In genomic region chr17:5703736-5704135, GRCh38 we compare ENCODE assay signal across 25 cellular contexts.
"Had no signal": no experiment of that assay in that cellular context is flagged by ENCODE, and none has a peak within 500 bp of the region (broad histone marks: within the 10 kb centered on the region; RNA-seq: fewer than 3 reads in every experiment).

No MANE protein-coding gene starts in this region.

- H3K4me3 Mint-ChIP-seq: activated CD8-positive, alpha-beta T cell treated with anti-CD3 and anti-CD28 coated beads, Interleukin-2, amount 10 ng/mL, durations not matched to agents 7 days and 5 days; activated naive CD4-positive, alpha-beta T cell treated with anti-CD3 and anti-CD28 coated beads, Interleukin-2, amount 50 U/mL, for 24 hours; T-helper 1 cell treated with Interleukin-12 subunit alpha and Interleukin-12 subunit beta and Interleukin-4 antibody, amounts not matched to agents 30 μg/mL and 1 μg/mL, for 36 hours; WTC11 had no signal

- H3K36me3 ChIP-seq: breast epithelium, Peyer's patch, SJSA1 had no signal

- H3K4me1 Mint-ChIP-seq: activated naive CD4-positive, alpha-beta T cell treated with anti-CD3 and anti-CD28 coated beads, Interleukin-2, amount 50 U/mL, for 24 hours had no signal

- H3K36me3 Mint-ChIP-seq: activated naive CD4-positive, alpha-beta T cell treated with anti-CD3 and anti-CD28 coated beads, Interleukin-2, amount 50 U/mL, for 24 hours had no signal

- DNase-seq: activated CD4-positive, alpha-beta T cell treated with anti-CD3 and anti-CD28 coated beads for 48 hours; activated CD4-positive, alpha-beta T cell treated with anti-CD3 and anti-CD28 coated beads, Interleukin-2, amount 50 U/mL, for 4 hours; activated CD4-positive, CD25-positive, alpha-beta regulatory T cell treated with anti-CD3 and anti-CD28 coated beads, Interleukin-2, amount 50 U/mL, for 72 hours; activated CD8-positive, alpha-beta memory T cell treated with anti-CD3 and anti-CD28 coated beads, Interleukin-2, amount 50 U/mL, for 48 hours; activated CD8-positive, alpha-beta T cell treated with anti-CD3 and anti-CD28 coated beads, Interleukin-2, amount 10 ng/mL, durations not matched to agents 7 days and 5 days; activated naive CD4-positive, alpha-beta T cell; activated T-cell treated with anti-CD3 and anti-CD28 coated beads, Interleukin-2, amount 50 U/mL, for 1 hour; aorta; caudate nucleus; Kasumi-1; KBM-7; NCI-H1436 treated with DMSO at 0.1 percent for 48 hours; NCI-H2081; NCI-H2171 treated with DMSO at 0.1 percent for 48 hours; NCI-H226; NCI-H510A treated with DMSO at 0.1 percent for 48 hours; Right ventricle myocardium superior; T-helper 9 cell had no signal

- H3K27ac ChIP-seq: breast epithelium, Peyer's patch, RWPE1, SJSA1 had no signal

- H3K9me3 ChIP-seq: Peyer's patch, SJSA1 had no signal

- H3K27ac Mint-ChIP-seq: activated CD8-positive, alpha-beta T cell treated with anti-CD3 and anti-CD28 coated beads, Interleukin-2, amount 10 ng/mL, durations not matched to agents 7 days and 5 days; activated naive CD4-positive, alpha-beta T cell treated with anti-CD3 and anti-CD28 coated beads, Interleukin-2, amount 50 U/mL, for 24 hours; T-helper 1 cell treated with Interleukin-12 subunit alpha and Interleukin-12 subunit beta and Interleukin-4 antibody, amounts not matched to agents 30 μg/mL and 1 μg/mL, for 36 hours; WTC11 had no signal

- H3K4me1 ChIP-seq: breast epithelium, Peyer's patch, SJSA1 had no signal

- H3K4me3 ChIP-seq: breast epithelium, Peyer's patch, SJSA1 had no signal

- H3K9me3 Mint-ChIP-seq: activated naive CD4-positive, alpha-beta T cell treated with anti-CD3 and anti-CD28 coated beads, Interleukin-2, amount 50 U/mL, for 24 hours had no signal

- H3K27me3 ChIP-seq: Peyer's patch, SJSA1 had no signal
